Comparison of ENCODE assay signal across 1 cellular context in genomic region chr20:5749512-5750490, GRCh38.
TF ChIP-seq lines count a peak whose summit lies in the region.

TSS of gene SHLD1 (plus strand) at chr20:5750401. CDS start at chr20:5772866, 22,465 bp downstream.

TF ChIP-seq in HepG2, 621 proteins besides CTCF, POLR2A, EP300 and RAD21 (continued from another document and continues in another):
- TF ChIP-seq ZNF687 (CRISPR knock-in tag; IDR thresholded peaks at IDR 0.05): peak; percentile 72
- TF ChIP-seq KMT2B (CRISPR knock-in tag; IDR thresholded peaks at IDR 0.05): peak; percentile 85
- TF ChIP-seq, protein P1, sequence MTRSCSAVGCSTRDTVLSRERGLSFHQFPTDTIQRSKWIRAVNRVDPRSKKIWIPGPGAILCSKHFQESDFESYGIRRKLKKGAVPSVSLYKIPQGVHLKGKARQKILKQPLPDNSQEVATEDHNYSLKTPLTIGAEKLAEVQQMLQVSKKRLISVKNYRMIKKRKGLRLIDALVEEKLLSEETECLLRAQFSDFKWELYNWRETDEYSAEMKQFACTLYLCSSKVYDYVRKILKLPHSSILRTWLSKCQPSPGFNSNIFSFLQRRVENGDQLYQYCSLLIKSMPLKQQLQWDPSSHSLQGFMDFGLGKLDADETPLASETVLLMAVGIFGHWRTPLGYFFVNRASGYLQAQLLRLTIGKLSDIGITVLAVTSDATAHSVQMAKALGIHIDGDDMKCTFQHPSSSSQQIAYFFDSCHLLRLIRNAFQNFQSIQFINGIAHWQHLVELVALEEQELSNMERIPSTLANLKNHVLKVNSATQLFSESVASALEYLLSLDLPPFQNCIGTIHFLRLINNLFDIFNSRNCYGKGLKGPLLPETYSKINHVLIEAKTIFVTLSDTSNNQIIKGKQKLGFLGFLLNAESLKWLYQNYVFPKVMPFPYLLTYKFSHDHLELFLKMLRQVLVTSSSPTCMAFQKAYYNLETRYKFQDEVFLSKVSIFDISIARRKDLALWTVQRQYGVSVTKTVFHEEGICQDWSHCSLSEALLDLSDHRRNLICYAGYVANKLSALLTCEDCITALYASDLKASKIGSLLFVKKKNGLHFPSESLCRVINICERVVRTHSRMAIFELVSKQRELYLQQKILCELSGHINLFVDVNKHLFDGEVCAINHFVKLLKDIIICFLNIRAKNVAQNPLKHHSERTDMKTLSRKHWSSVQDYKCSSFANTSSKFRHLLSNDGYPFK (CRISPR knock-in tag; IDR thresholded peaks at IDR 0.05; ENCODE audit: borderline replicate concordance): peak; percentile 89
- no peak for TF ChIP-seq SMYD3 (CRISPR knock-in tag; IDR thresholded peaks at IDR 0.05)
- TF ChIP-seq, protein P2, sequence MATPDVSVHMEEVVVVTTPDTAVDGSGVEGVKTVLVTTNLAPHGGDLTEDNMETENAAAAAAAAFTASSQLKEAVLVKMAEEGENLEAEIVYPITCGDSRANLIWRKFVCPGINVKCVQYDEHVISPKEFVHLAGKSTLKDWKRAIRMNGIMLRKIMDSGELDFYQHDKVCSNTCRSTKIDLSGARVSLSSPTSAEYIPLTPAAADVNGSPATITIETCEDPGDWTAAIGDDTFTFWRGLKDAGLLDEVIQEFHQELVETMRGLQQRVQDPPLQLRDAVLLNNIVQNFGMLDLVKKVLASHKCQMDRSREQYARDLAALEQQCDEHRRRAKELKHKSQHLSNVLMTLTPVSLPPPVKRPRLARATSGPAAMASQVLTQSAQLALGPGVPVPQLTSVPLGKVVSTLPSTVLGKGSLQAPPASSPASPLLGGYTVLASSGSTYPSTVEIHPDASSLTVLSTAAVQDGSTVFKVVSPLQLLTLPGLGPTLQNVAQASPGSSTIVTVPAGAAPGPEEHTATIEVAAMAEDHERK (CRISPR knock-in tag; IDR thresholded peaks at IDR 0.05; ENCODE audit: low read depth): no peak
- TF ChIP-seq SOX6 (IDR thresholded peaks at IDR 0.05): no peak
- TF ChIP-seq SOX6 (CRISPR knock-in tag; IDR thresholded peaks at IDR 0.05): no peak
- no peak; the same call in 1 of the 2 replicates for TF ChIP-seq ZNF670 (CRISPR knock-in tag; IDR thresholded peaks at IDR 0.05; ENCODE audit: borderline replicate concordance)
- no peak for TF ChIP-seq MAF1 (CRISPR knock-in tag; IDR thresholded peaks at IDR 0.05; ENCODE audit: borderline replicate concordance)
- TF ChIP-seq, protein P3, sequence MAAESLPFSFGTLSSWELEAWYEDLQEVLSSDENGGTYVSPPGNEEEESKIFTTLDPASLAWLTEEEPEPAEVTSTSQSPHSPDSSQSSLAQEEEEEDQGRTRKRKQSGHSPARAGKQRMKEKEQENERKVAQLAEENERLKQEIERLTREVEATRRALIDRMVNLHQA (CRISPR knock-in tag; IDR thresholded peaks at IDR 0.05): no peak
- no peak for TF ChIP-seq CENPX (CRISPR knock-in tag; IDR thresholded peaks at IDR 0.05)
- TF ChIP-seq RFXAP (CRISPR knock-in tag; IDR thresholded peaks at IDR 0.05; ENCODE audit: borderline replicate concordance): no peak
- no peak for TF ChIP-seq CCAR2 (optimal IDR thresholded peaks at IDR 0.05; ENCODE audit: low read depth, low read length)
- no peak for TF ChIP-seq ATF7 (IDR thresholded peaks at IDR 0.05)
- no peak for TF ChIP-seq ATF7 (CRISPR knock-in tag; IDR thresholded peaks at IDR 0.05)
- TF ChIP-seq SRSF4 (IDR thresholded peaks at IDR 0.05; ENCODE audit: low read depth, low read length, poor library complexity, severe bottlenecking): no peak
- TF ChIP-seq ZNF329 (CRISPR knock-in tag; IDR thresholded peaks at IDR 0.05; ENCODE audit: low read depth): no peak
- TF ChIP-seq KDM6A (CRISPR knock-in tag; IDR thresholded peaks at IDR 0.05; ENCODE audit: low read depth): no peak
- no peak for TF ChIP-seq ATF1 (CRISPR knock-in tag; IDR thresholded peaks at IDR 0.05)
- no peak for TF ChIP-seq NAIF1 (CRISPR knock-in tag; IDR thresholded peaks at IDR 0.05; ENCODE audit: borderline replicate concordance)
- TF ChIP-seq GLI4 (CRISPR knock-in tag; IDR thresholded peaks at IDR 0.05; ENCODE audit: borderline replicate concordance): no peak
- TF ChIP-seq ZNF468 (CRISPR knock-in tag; IDR thresholded peaks at IDR 0.05): no peak
- no peak for TF ChIP-seq ZNF430 (CRISPR knock-in tag; IDR thresholded peaks at IDR 0.05)
- TF ChIP-seq STAT5B (CRISPR knock-in tag; IDR thresholded peaks at IDR 0.05): 0 out of 2 replicates have a peak, but pooled peaks have one; percentile 57
- no peak; the same call in 1 of the 2 replicates for TF ChIP-seq KDM5B (CRISPR knock-in tag; IDR thresholded peaks at IDR 0.05; ENCODE audit: borderline replicate concordance)
- TF ChIP-seq SAFB2 (CRISPR knock-in tag; IDR thresholded peaks at IDR 0.05; ENCODE audit: borderline replicate concordance, low read depth): no peak
- 0 out of 2 replicates have a peak, but pooled peaks have one; percentile 73 for TF ChIP-seq CERS6 (CRISPR knock-in tag; IDR thresholded peaks at IDR 0.05)
- no peak for TF ChIP-seq NFE2 (CRISPR knock-in tag; IDR thresholded peaks at IDR 0.05)
- TF ChIP-seq SETDB1 (CRISPR knock-in tag; IDR thresholded peaks at IDR 0.05; ENCODE audit: borderline replicate concordance): 0 out of 2 replicates have a peak, but pooled peaks have one; percentile 54
- no peak for TF ChIP-seq MTERF4 (CRISPR knock-in tag; IDR thresholded peaks at IDR 0.05)
- no peak for TF ChIP-seq MBNL3 (CRISPR knock-in tag; conservative IDR thresholded peaks at IDR 0.05)
- peak; percentile 94 for TF ChIP-seq ELF4 (CRISPR knock-in tag; IDR thresholded peaks at IDR 0.05; ENCODE audit: borderline replicate concordance)
- TF ChIP-seq MAX (IDR thresholded peaks at IDR 0.05): peak; percentile 89
- peak in 1 of 2 experiments; percentile 59; a peak in 2 of 4 replicates for TF ChIP-seq NR2F1 (CRISPR knock-in tag; IDR thresholded peaks at IDR 0.05)
- TF ChIP-seq ZSCAN12 (CRISPR knock-in tag; IDR thresholded peaks at IDR 0.05): no peak
- TF ChIP-seq, protein P4, sequence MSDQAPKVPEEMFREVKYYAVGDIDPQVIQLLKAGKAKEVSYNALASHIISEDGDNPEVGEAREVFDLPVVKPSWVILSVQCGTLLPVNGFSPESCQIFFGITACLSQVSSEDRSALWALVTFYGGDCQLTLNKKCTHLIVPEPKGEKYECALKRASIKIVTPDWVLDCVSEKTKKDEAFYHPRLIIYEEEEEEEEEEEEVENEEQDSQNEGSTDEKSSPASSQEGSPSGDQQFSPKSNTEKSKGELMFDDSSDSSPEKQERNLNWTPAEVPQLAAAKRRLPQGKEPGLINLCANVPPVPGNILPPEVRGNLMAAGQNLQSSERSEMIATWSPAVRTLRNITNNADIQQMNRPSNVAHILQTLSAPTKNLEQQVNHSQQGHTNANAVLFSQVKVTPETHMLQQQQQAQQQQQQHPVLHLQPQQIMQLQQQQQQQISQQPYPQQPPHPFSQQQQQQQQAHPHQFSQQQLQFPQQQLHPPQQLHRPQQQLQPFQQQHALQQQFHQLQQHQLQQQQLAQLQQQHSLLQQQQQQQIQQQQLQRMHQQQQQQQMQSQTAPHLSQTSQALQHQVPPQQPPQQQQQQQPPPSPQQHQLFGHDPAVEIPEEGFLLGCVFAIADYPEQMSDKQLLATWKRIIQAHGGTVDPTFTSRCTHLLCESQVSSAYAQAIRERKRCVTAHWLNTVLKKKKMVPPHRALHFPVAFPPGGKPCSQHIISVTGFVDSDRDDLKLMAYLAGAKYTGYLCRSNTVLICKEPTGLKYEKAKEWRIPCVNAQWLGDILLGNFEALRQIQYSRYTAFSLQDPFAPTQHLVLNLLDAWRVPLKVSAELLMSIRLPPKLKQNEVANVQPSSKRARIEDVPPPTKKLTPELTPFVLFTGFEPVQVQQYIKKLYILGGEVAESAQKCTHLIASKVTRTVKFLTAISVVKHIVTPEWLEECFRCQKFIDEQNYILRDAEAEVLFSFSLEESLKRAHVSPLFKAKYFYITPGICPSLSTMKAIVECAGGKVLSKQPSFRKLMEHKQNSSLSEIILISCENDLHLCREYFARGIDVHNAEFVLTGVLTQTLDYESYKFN (CRISPR knock-in tag; conservative IDR thresholded peaks at IDR 0.05): peak; percentile 26; the same call in 1 of the 2 replicates
- no peak for TF ChIP-seq ZNF7 (CRISPR knock-in tag; IDR thresholded peaks at IDR 0.05)
- TF ChIP-seq SOX13 (IDR thresholded peaks at IDR 0.05): no peak
- peak; percentile 12 to 85; a peak in 2 of 4 replicates for TF ChIP-seq SOX13 (CRISPR knock-in tag; conservative IDR thresholded peaks at IDR 0.05 in 1 of 2, IDR thresholded peaks at IDR 0.05 in 1 of 2)
- TF ChIP-seq, protein P5, sequence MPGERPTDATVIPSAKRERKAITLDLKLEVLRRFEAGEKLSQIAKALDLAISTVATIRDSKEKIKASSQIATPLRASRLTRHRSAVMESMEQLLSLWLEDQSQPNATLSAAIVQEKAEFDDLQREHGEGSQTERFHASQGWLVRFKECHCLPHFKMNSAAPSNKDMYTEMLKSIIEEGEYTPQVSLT (CRISPR knock-in tag; IDR thresholded peaks at IDR 0.05; ENCODE audit: borderline replicate concordance, low read depth): peak; percentile 93; the same call in 1 of the 2 replicates
- TF ChIP-seq ELF1 (CRISPR knock-in tag; IDR thresholded peaks at IDR 0.05): peak; percentile 98
- TF ChIP-seq RBM39 (IDR thresholded peaks at IDR 0.05; ENCODE audit: low read depth, low read length, poor library complexity, severe bottlenecking): no peak
- TF ChIP-seq ZNF207 (IDR thresholded peaks at IDR 0.05; ENCODE audit: borderline replicate concordance): no peak
- TF ChIP-seq, protein P6, sequence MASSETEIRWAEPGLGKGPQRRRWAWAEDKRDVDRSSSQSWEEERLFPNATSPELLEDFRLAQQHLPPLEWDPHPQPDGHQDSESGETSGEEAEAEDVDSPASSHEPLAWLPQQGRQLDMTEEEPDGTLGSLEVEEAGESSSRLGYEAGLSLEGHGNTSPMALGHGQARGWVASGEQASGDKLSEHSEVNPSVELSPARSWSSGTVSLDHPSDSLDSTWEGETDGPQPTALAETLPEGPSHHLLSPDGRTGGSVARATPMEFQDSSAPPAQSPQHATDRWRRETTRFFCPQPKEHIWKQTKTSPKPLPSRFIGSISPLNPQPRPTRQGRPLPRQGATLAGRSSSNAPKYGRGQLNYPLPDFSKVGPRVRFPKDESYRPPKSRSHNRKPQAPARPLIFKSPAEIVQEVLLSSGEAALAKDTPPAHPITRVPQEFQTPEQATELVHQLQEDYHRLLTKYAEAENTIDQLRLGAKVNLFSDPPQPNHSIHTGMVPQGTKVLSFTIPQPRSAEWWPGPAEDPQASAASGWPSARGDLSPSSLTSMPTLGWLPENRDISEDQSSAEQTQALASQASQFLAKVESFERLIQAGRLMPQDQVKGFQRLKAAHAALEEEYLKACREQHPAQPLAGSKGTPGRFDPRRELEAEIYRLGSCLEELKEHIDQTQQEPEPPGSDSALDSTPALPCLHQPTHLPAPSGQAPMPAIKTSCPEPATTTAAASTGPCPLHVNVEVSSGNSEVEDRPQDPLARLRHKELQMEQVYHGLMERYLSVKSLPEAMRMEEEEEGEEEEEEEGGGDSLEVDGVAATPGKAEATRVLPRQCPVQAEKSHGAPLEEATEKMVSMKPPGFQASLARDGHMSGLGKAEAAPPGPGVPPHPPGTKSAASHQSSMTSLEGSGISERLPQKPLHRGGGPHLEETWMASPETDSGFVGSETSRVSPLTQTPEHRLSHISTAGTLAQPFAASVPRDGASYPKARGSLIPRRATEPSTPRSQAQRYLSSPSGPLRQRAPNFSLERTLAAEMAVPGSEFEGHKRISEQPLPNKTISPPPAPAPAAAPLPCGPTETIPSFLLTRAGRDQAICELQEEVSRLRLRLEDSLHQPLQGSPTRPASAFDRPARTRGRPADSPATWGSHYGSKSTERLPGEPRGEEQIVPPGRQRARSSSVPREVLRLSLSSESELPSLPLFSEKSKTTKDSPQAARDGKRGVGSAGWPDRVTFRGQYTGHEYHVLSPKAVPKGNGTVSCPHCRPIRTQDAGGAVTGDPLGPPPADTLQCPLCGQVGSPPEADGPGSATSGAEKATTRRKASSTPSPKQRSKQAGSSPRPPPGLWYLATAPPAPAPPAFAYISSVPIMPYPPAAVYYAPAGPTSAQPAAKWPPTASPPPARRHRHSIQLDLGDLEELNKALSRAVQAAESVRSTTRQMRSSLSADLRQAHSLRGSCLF (CRISPR knock-in tag; IDR thresholded peaks at IDR 0.05; ENCODE audit: borderline replicate concordance): no peak
- no peak for TF ChIP-seq ZNF589 (CRISPR knock-in tag; conservative IDR thresholded peaks at IDR 0.05)
